In the genomic region with DNA sequence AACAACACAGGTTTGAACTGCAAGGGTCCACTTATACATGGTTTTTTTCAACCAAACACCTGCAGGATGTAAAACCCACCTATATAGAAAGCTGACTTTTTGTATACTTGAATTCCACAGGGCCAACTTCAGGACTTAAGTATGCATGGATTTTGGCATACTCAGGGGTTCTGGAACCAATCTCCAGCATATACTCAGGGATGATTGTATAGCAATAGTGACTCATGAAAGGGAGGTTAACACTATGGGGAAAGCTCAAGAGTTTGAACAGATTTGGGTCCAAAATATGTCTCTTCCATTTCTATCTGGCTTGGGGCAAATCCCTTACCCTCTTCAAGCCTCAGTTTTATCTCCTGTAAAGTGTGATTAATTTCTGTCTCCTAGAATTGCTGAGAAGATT, we compare ENCODE assay signal across 20 cellular contexts.
DNase-seq lines count a peak whose midpoint lies in the region; ATAC-seq lines count a peak whose summit lies in the region.
"Had no signal": no experiment of that assay in that cellular context is flagged by ENCODE, and none has a peak within 500 bp of the region (broad histone marks: within the 10 kb centered on the region; RNA-seq: fewer than 3 reads in every experiment).

No MANE protein-coding gene starts in this region.

- H3K9ac ChIP-seq in GM23248 = no peak overlapping the region

- H3K27me3 ChIP-seq in CD4-positive, CD25-positive, alpha-beta regulatory T cell (ENCODE audit: control insufficient read depth, insufficient read depth, low read length) = no peaks in the 10 kb centered on the region
- no peaks in the 10 kb centered on the region for H3K27me3 ChIP-seq in GM23248 (replicated peaks; ENCODE audit: insufficient read depth)
- H3K27me3 ChIP-seq: heart right ventricle, SJSA1, testis had no signal

- in situ Hi-C loops in GM23248 (cut with MboI) = no loop called here

- no peak for ATAC-seq in CD4-positive, CD25-positive, alpha-beta regulatory T cell (ENCODE audit: low read depth in 2 of 2)
- peak; percentile 20 for ATAC-seq in activated naive CD8-positive, alpha-beta T cell treated with anti-CD3 and anti-CD28 coated beads, Interleukin-2, amount 50 U/mL, for 24 hours
- ATAC-seq: heart right ventricle had no signal

- peaks cover 39% of the 10 kb centered on the region for H3K36me3 ChIP-seq in CD4-positive, CD25-positive, alpha-beta regulatory T cell (ENCODE audit: control insufficient read depth, insufficient read depth, low read length)
- peaks cover 35% of the 10 kb centered on the region for H3K36me3 ChIP-seq in GM23248 (ENCODE audit: low read depth)

- peaks cover 9% of the 10 kb centered on the region for H3K4me1 ChIP-seq in CD4-positive, CD25-positive, alpha-beta regulatory T cell (ENCODE audit: control insufficient read depth, insufficient read depth, low read length, poor library complexity, severe bottlenecking)
- H3K4me1 ChIP-seq in GM23248 (ENCODE audit: insufficient read depth) = peaks cover 57% of the 10 kb centered on the region

- H3K9me3 ChIP-seq in CD4-positive, CD25-positive, alpha-beta regulatory T cell (ENCODE audit: control insufficient read depth in 2 of 2, low read length in 2 of 2) = no peaks in the 10 kb centered on the region
- no peaks in the 10 kb centered on the region for H3K9me3 ChIP-seq in GM23248 (ENCODE audit: low read depth)
- H3K9me3 ChIP-seq: heart right ventricle, SJSA1, testis had no signal

- H3K27ac Mint-ChIP-seq in CD4-positive, CD25-positive, alpha-beta regulatory T cell = peak overlapping the region in 2 of 3 donors; percentile 39 to 70
- H3K27ac Mint-ChIP-seq in activated naive CD8-positive, alpha-beta T cell treated with anti-CD3 and anti-CD28 coated beads, Interleukin-2, amount 50 U/mL, for 24 hours = peak overlapping the region; percentile 55
- H3K27ac Mint-ChIP-seq: naive B cell had no signal

- H3K36me3 Mint-ChIP-seq in CD4-positive, CD25-positive, alpha-beta regulatory T cell = peaks cover 29% of the 10 kb centered on the region
- H3K36me3 Mint-ChIP-seq in activated naive CD8-positive, alpha-beta T cell treated with anti-CD3 and anti-CD28 coated beads, Interleukin-2, amount 50 U/mL, for 24 hours (ENCODE audit: low read depth) = peaks cover 80% of the 10 kb centered on the region
- H3K36me3 Mint-ChIP-seq: naive B cell had no signal

- no peak overlapping the region for H3K4me2 ChIP-seq in GM23248 (ENCODE audit: unreplicated experiment)

- no peaks in the 10 kb centered on the region for H3K27me3 Mint-ChIP-seq in CD4-positive, CD25-positive, alpha-beta regulatory T cell
- no peaks in the 10 kb centered on the region for H3K27me3 Mint-ChIP-seq in activated naive CD8-positive, alpha-beta T cell treated with anti-CD3 and anti-CD28 coated beads, Interleukin-2, amount 50 U/mL, for 24 hours

- H3K79me2 ChIP-seq in GM23248 (ENCODE audit: insufficient read depth) = peaks cover 69% of the 10 kb centered on the region

- H3K27ac ChIP-seq in CD4-positive, CD25-positive, alpha-beta regulatory T cell (ENCODE audit: insufficient read depth, low read length, poor library complexity, severe bottlenecking) = no peak overlapping the region
- H3K27ac ChIP-seq in GM23248 = peak overlapping the region; percentile 70
- H3K27ac ChIP-seq: C4-2B, SJSA1, testis had no signal

- peaks cover 11 to 29% (median 17%) of the 10 kb centered on the region in 4 donors for H3K4me1 Mint-ChIP-seq in CD4-positive, CD25-positive, alpha-beta regulatory T cell
- peaks cover 82% of the 10 kb centered on the region for H3K4me1 Mint-ChIP-seq in activated naive CD8-positive, alpha-beta T cell treated with anti-CD3 and anti-CD28 coated beads, Interleukin-2, amount 50 U/mL, for 24 hours
- H3K4me1 Mint-ChIP-seq: naive B cell had no signal

- H3K9me3 Mint-ChIP-seq in CD4-positive, CD25-positive, alpha-beta regulatory T cell = peaks cover 0 to 4% (median 0%) of the 10 kb centered on the region in 7 donors
- peaks cover 10% of the 10 kb centered on the region for H3K9me3 Mint-ChIP-seq in activated naive CD8-positive, alpha-beta T cell treated with anti-CD3 and anti-CD28 coated beads, Interleukin-2, amount 50 U/mL, for 24 hours

- no peak for DNase-seq in CD4-positive, CD25-positive, alpha-beta regulatory T cell
- DNase-seq in GM23248 = peak; percentile 84
- no peak for DNase-seq in activated naive CD8-positive, alpha-beta T cell treated with anti-CD3 and anti-CD28 coated beads, Interleukin-2, amount 50 U/mL, for 24 hours
- peak; percentile 37 for DNase-seq in hepatic stellate cell (ENCODE audit: low spot score)
- no peak for DNase-seq in NCI-H2196 treated with DMSO at 0.1 percent for 48 hours (lab: John Stamatoyannopoulos, UW; ENCODE audit: unreplicated experiment)
- no peak for DNase-seq in stimulated activated CD4-positive, alpha-beta T cell treated with anti-CD3 and anti-CD28 coated beads, Interleukin-4, amount 100 ng/mL, for 4 hours
- no peak for DNase-seq in AML-193 (lab: John Stamatoyannopoulos, UW)
- DNase-seq: activated gamma-delta T cell; DMS53; erythroblast; heart right ventricle; KG1; naive B cell; NCI-H1105; NCI-H69; OCI-M1; stimulated activated CD4-positive, alpha-beta T cell treated with anti-CD3 and anti-CD28 coated beads, Interleukin-4, amount 100 ng/mL, for 1 hour; testis had no signal

- H3K4me3 Mint-ChIP-seq in CD4-positive, CD25-positive, alpha-beta regulatory T cell = no peak overlapping the region
- H3K4me3 Mint-ChIP-seq in activated naive CD8-positive, alpha-beta T cell treated with anti-CD3 and anti-CD28 coated beads, Interleukin-2, amount 50 U/mL, for 24 hours = no peak overlapping the region
- H3K4me3 Mint-ChIP-seq: naive B cell had no signal

- H3K4me3 ChIP-seq in CD4-positive, CD25-positive, alpha-beta regulatory T cell (ENCODE audit: low read depth, low read length) = no peak overlapping the region
- no peak overlapping the region for H3K4me3 ChIP-seq in GM23248
- H3K4me3 ChIP-seq: heart right ventricle, SJSA1, testis had no signal

- H3F3A ChIP-seq in GM23248 (ENCODE audit: insufficient read depth) = peaks cover 81% of the 10 kb centered on the region

- no peaks in the 10 kb centered on the region for H4K20me1 ChIP-seq in GM23248 (ENCODE audit: insufficient read depth)

- H2AFZ ChIP-seq in GM23248 = no peak overlapping the region

- no peaks in the 10 kb centered on the region for H3K9me2 ChIP-seq in GM23248 (ENCODE audit: insufficient read depth)

Comparison
In these comparisons a context has a peak if more than half of its experiments do, and no peak if none do; other contexts are left out.
1. DNase-seq: peak in GM23248 (single experiment) and hepatic stellate cell (single experiment); none in CD4-positive, CD25-positive, alpha-beta regulatory T cell (0 of 3), activated naive CD8-positive, alpha-beta T cell treated with anti-CD3 and anti-CD28 coated beads, Interleukin-2, amount 50 U/mL, for 24 hours (single experiment), NCI-H2196 treated with DMSO at 0.1 percent for 48 hours (single experiment), stimulated activated CD4-positive, alpha-beta T cell treated with anti-CD3 and anti-CD28 coated beads, Interleukin-4, amount 100 ng/mL, for 4 hours (0 of 2) and AML-193 (0 of 2).